In the genomic region with DNA sequence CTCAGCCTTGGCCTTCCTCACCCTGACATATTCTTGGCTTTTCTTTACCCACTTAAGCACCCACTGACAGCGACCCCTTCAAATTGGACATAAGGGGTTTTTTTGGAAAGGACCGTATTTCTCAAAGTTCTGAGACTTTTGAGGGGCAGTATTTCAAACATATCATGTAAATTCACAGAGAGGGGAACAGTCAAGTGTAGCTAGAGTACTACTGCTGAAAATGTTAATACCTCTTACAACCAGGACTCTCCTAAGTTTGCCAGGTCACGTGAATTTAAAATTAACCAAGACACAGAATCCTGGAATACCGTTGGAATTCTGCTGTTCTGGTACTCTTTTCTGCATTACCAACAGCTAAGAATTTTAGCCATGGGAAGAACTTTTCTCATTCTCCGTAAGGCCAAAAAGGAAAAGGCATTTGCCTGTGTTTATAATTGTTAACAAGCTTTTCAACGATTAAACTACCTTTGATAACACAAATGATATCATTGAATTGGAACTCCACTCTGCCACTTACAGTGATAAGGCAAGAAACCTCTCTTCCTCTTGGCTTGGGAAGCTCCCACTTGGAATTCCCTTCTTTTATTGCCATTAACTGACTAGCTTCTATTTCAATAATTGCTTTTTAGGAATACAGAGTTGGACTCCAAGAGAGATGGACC, we compare ENCODE assay signal across 8 cellular contexts. TPM values are rescaled to one million over a fixed set of nuclear protein-coding genes. Genes with fewer than 3 reads are reported as not detected.
A peak's percentile ranks its signal among the peaks of the same experiment; 100 is the strongest.
DNase-seq lines count a peak whose midpoint lies in the region; ATAC-seq and TF ChIP-seq lines count a peak whose summit lies in the region.

No MANE protein-coding gene starts in this region.

- ATAC-seq in HG02970 (IDR thresholded peaks at IDR 0.05; ENCODE audit: low FRiP score, unreplicated experiment) (no peak), GM21381 (IDR thresholded peaks at IDR 0.05; ENCODE audit: unreplicated experiment) (no peak)

- CTCF ChIA-PET in OCI-LY7 (lab: Charles Lee; ENCODE audit: unreplicated experiment) = no interaction called here

- H3K4me3 ChIP-seq in OCI-LY7 (ENCODE audit: low read depth, low read length, poor library complexity, severe bottlenecking) = peak overlapping the region; percentile 70
- peak overlapping the region; percentile 56 to 86 for H3K4me3 ChIP-seq in esophagus (ENCODE audit: low read depth in 1 of 2, low read length in 2 of 2)
- peak overlapping the region; percentile 81 for H3K4me3 ChIP-seq in prostate gland

- H3K4me1 ChIP-seq in ES-I3 (ENCODE audit: insufficient read depth, low read length) = peaks cover 15% of the 10 kb centered on the region; the same call in 1 of the 2 replicates
- peaks cover 23% of the 10 kb centered on the region for H3K4me1 ChIP-seq in OCI-LY7 (ENCODE audit: insufficient read depth, low read length, poor library complexity, severe bottlenecking)
- H3K4me1 ChIP-seq in esophagus (ENCODE audit: control insufficient read depth in 2 of 2, insufficient read depth in 2 of 2, low read length in 1 of 2) = no peaks in the 10 kb centered on the region
- H3K4me1 ChIP-seq in prostate gland (replicated peaks) = no peaks in the 10 kb centered on the region

- POLR2A ChIA-PET in OCI-LY7 (lab: Charles Lee) = interaction anchor here (0.6 to 1.6 kb wide), 13 partner anchors 9 to 745 kb away, joined by 3 to 7 read pairs (median 3); no protein-coding TSS in a partner anchor

- H3K36me3 ChIP-seq in ES-I3 (ENCODE audit: insufficient read depth, low read length) (peaks cover 4% of the 10 kb centered on the region; the same call in 1 of the 2 replicates), OCI-LY7 (ENCODE audit: insufficient read depth, low read length) (peaks cover 22% of the 10 kb centered on the region), esophagus (ENCODE audit: control insufficient read depth in 2 of 2, insufficient read depth in 2 of 2, low read length in 1 of 2) (no peaks in the 10 kb centered on the region), prostate gland (no peaks in the 10 kb centered on the region)

- intact Hi-C loops in OCI-LY7 (cut with micrococcal nuclease; ENCODE audit: unreplicated experiment) = loop anchor here (10.0 kb wide), 1 partner anchor 267 kb away; no protein-coding TSS in a partner anchor
- intact Hi-C loops in prostate gland (cut with DNase I) = loop anchor here (10.0 kb wide), 2 partner anchors 97 to 373 kb away; no protein-coding TSS in a partner anchor

- H3K27ac ChIP-seq in OCI-LY7 (ENCODE audit: low read depth, low read length, poor library complexity, severe bottlenecking) (peak overlapping the region; percentile 81), esophagus (ENCODE audit: low read depth in 2 of 2, low read length in 1 of 2) (peak overlapping the region; percentile 97 to 99), prostate gland (peak overlapping the region; percentile 99)

- H3K4me2 ChIP-seq in OCI-LY7 (ENCODE audit: low read length) = peak overlapping the region; percentile 91

- H4K20me1 ChIP-seq in OCI-LY7 (ENCODE audit: insufficient read depth, low read length) = no peaks in the 10 kb centered on the region

- no peaks in the 10 kb centered on the region for H3K27me3 ChIP-seq in esophagus (ENCODE audit: control insufficient read depth in 1 of 2, insufficient read depth in 2 of 2, low read length in 2 of 2)
- H3K27me3 ChIP-seq in prostate gland (replicated peaks; ENCODE audit: insufficient read depth) = no peaks in the 10 kb centered on the region

- DNase-seq in OCI-LY7 (ENCODE audit: low spot score) (no peak), prostate gland (ENCODE audit: low spot score) (no peak), NCI-H1105 (lab: John Stamatoyannopoulos, UW) (no peak), AML-193 (lab: John Stamatoyannopoulos, UW) (no peak)

- TSS peak; percentile 89 for BruUV-seq in OCI-LY7 (replicated peaks; lab: Mats Ljungman, UMichigan)

- peak overlapping the region; percentile 98 for H2AFZ ChIP-seq in OCI-LY7 (ENCODE audit: low read length)

- H3K9me3 ChIP-seq in ES-I3 (ENCODE audit: control insufficient read depth, insufficient read depth, low read length) = no peaks in the 10 kb centered on the region; the same call in 1 of the 2 replicates
- peaks cover 20% of the 10 kb centered on the region; the same call in 1 of the 2 replicates for H3K9me3 ChIP-seq in OCI-LY7 (ENCODE audit: low read length)
- H3K9me3 ChIP-seq in esophagus (ENCODE audit: control insufficient read depth in 2 of 2, insufficient read depth in 1 of 2, low read depth in 1 of 2, low read length in 1 of 2) = no peaks in the 10 kb centered on the region
- no peaks in the 10 kb centered on the region for H3K9me3 ChIP-seq in prostate gland

- H3K9ac ChIP-seq in ES-I3 (ENCODE audit: low read depth, low read length) = peak overlapping the region; percentile 90

- H3K9me2 ChIP-seq in OCI-LY7 (ENCODE audit: insufficient read depth, low read length) = no peaks in the 10 kb centered on the region

- TF ChIP-seq POLR2A in prostate gland (IDR thresholded peaks at IDR 0.05) = no peak

- peak; percentile 21; the same call in 1 of the 2 replicates for TF ChIP-seq CTCF in OCI-LY7 (conservative IDR thresholded peaks at IDR 0.05; ENCODE audit: low read length)
- TF ChIP-seq CTCF in prostate gland (IDR thresholded peaks at IDR 0.05) = no peak

- WGBS in esophagus, 2 donors = 29 to 34% methylated on average over 6 of the region's 6 CpGs
- 35% methylated on average over 6 of the region's 6 CpGs for WGBS in prostate gland

- peaks cover 5% of the 10 kb centered on the region; the same call in 1 of the 2 replicates for H3K79me2 ChIP-seq in OCI-LY7 (ENCODE audit: insufficient read depth, low read depth, low read length)

RNA-seq across cellular contexts. Expression of a gene that starts 0.6 kb away (rescaled TPM):
- total RNA-seq in OCI-LY7 (2014; rRNA removed; shearing (Covaris generic)) = 10.7 and 12.5 TPM in 2 replicates
- total RNA-seq in OCI-LY7 (2022) (18.6 and 24.4 TPM in 2 replicates), prostate gland (10 to 100 TPM; 15.8 to 18.3 TPM)
- polyA plus RNA-seq in esophagus = 10 to 100 TPM in 1 of 2 donors, 1 to 10 TPM in 1; 7.1 to 16.9 TPM
